In genomic region chr3:178699810-178700209, GRCh38 we compare ENCODE assay signal across 19 cellular contexts.
DNase-seq lines count a peak whose midpoint lies in the region; ATAC-seq, FAIRE-seq and TF ChIP-seq lines count a peak whose summit lies in the region.
"Had no signal": no experiment of that assay in that cellular context is flagged by ENCODE, and none has a peak within 500 bp of the region (broad histone marks: within the 10 kb centered on the region; RNA-seq: fewer than 3 reads in every experiment).

No MANE protein-coding gene starts in this region.

- no peak overlapping the region for H3K4me2 ChIP-seq in astrocyte (ENCODE audit: low read length)
- H3K4me2 ChIP-seq: neural progenitor cell had no signal

- no peaks in the 10 kb centered on the region for H3K79me2 ChIP-seq in astrocyte (ENCODE audit: insufficient read depth, low read length)

- peaks cover 3% of the 10 kb centered on the region for H3K4me1 Mint-ChIP-seq in astrocyte (ENCODE audit: low read depth, unreplicated experiment)
- H3K4me1 Mint-ChIP-seq: activated naive CD8-positive, alpha-beta T cell treated with anti-CD3 and anti-CD28 coated beads, Interleukin-2, amount 10 ng/mL, durations not matched to agents 7 days and 5 days; neural progenitor cell; stimulated activated memory B cell treated with anti-CD40 and anti-IgM and Interleukin-4, amounts not matched to agents 10 μg/mL and 1 μg/mL and 100 μg/mL, for 72 hours; T-helper 17 cell; WTC11 had no signal

- no peak overlapping the region for H3K27ac Mint-ChIP-seq in astrocyte (ENCODE audit: unreplicated experiment)
- H3K27ac Mint-ChIP-seq: activated naive CD8-positive, alpha-beta T cell treated with anti-CD3 and anti-CD28 coated beads, Interleukin-2, amount 10 ng/mL, durations not matched to agents 7 days and 5 days; activated T-cell treated with anti-CD3 and anti-CD28 coated beads, Interleukin-2, amount 50 U/mL, for 72 hours; neural progenitor cell; stimulated activated memory B cell treated with anti-CD40 and anti-IgM and Interleukin-4, amounts not matched to agents 10 μg/mL and 1 μg/mL and 100 μg/mL, for 72 hours; T-helper 17 cell; WTC11 had no signal

- peaks cover under 1% of the 10 kb centered on the region for H3K9me3 ChIP-seq in astrocyte (ENCODE audit: insufficient read depth, low read depth, low read length)

- H3K4me3 ChIP-seq in astrocyte (ENCODE audit: insufficient read depth, low read depth, low read length), result no peak overlapping the region
- H3K4me3 ChIP-seq: neural progenitor cell had no signal

- H2AFZ ChIP-seq in astrocyte (ENCODE audit: low read depth, low read length), result no peak overlapping the region
- H2AFZ ChIP-seq: neural progenitor cell had no signal

- H3K36me3 ChIP-seq in astrocyte (ENCODE audit: insufficient read depth, low read length), result no peaks in the 10 kb centered on the region
- H3K36me3 ChIP-seq: neural progenitor cell had no signal

- no peak overlapping the region for H3K27ac ChIP-seq in astrocyte (ENCODE audit: low read depth, low read length)
- H3K27ac ChIP-seq: neural progenitor cell had no signal

- no peaks in the 10 kb centered on the region for H3K36me3 Mint-ChIP-seq in astrocyte (ENCODE audit: low read depth, unreplicated experiment)
- H3K36me3 Mint-ChIP-seq: activated naive CD8-positive, alpha-beta T cell treated with anti-CD3 and anti-CD28 coated beads, Interleukin-2, amount 10 ng/mL, durations not matched to agents 7 days and 5 days; neural progenitor cell; stimulated activated memory B cell treated with anti-CD40 and anti-IgM and Interleukin-4, amounts not matched to agents 10 μg/mL and 1 μg/mL and 100 μg/mL, for 72 hours had no signal

- peaks cover 9% of the 10 kb centered on the region for H3K9me3 Mint-ChIP-seq in astrocyte (ENCODE audit: unreplicated experiment)

- DNase-seq in EL (peak; percentile 2), HCEC 1CT (peak; percentile 33), astrocyte (ENCODE audit: low read depth) (peak; percentile 0), midbrain (lab: John Stamatoyannopoulos, UW) (peak; percentile 41), KG1 (lab: John Stamatoyannopoulos, UW) (no peak), NCI-H2107 treated with DMSO at 0.1 percent for 48 hours (lab: John Stamatoyannopoulos, UW; ENCODE audit: unreplicated experiment) (no peak), DMS53 (lab: John Stamatoyannopoulos, UW) (no peak)
- DNase-seq: activated naive CD8-positive, alpha-beta T cell treated with anti-CD3 and anti-CD28 coated beads, Interleukin-2, amount 10 ng/mL, durations not matched to agents 7 days and 5 days; activated T-cell treated with anti-CD3 and anti-CD28 coated beads, Interleukin-2, amount 50 U/mL, for 72 hours; hippocampal formation; NK-92 treated with Interleukin-12 subunit alpha and Interleukin-12 subunit beta, amount 100 ng/mL, for 24 hours; stimulated activated CD4-positive, alpha-beta T cell treated with anti-CD3 and anti-CD28 coated beads, Interleukin-12 subunit alpha, Interleukin-12 subunit beta, amount 100 ng/mL, for 4 hours; T-helper 17 cell; trophoblast cell had no signal

- FAIRE-seq in astrocyte (lab: Jason Lieb, UNC), result no peak

- H3K27me3 ChIP-seq in astrocyte (ENCODE audit: insufficient read depth, low read length), result no peaks in the 10 kb centered on the region
- H3K27me3 ChIP-seq: neural progenitor cell had no signal

- no peak for ATAC-seq in HG03108 (IDR thresholded peaks at IDR 0.05; ENCODE audit: unreplicated experiment)
- ATAC-seq: activated T-cell treated with anti-CD3 and anti-CD28 coated beads, Interleukin-2, amount 50 U/mL, for 72 hours; Right ventricle myocardium inferior; stimulated activated memory B cell treated with anti-CD40 and anti-IgM and Interleukin-4, amounts not matched to agents 10 μg/mL and 1 μg/mL and 100 μg/mL, for 72 hours; T-helper 17 cell; WTC11 had no signal

- peaks cover 9% of the 10 kb centered on the region for H3K4me1 ChIP-seq in astrocyte (ENCODE audit: insufficient read depth, low read length)

- H3K4me3 Mint-ChIP-seq in astrocyte (ENCODE audit: unreplicated experiment), result no peak overlapping the region
- H3K4me3 Mint-ChIP-seq: activated naive CD8-positive, alpha-beta T cell treated with anti-CD3 and anti-CD28 coated beads, Interleukin-2, amount 10 ng/mL, durations not matched to agents 7 days and 5 days; activated T-cell treated with anti-CD3 and anti-CD28 coated beads, Interleukin-2, amount 50 U/mL, for 72 hours; neural progenitor cell; stimulated activated memory B cell treated with anti-CD40 and anti-IgM and Interleukin-4, amounts not matched to agents 10 μg/mL and 1 μg/mL and 100 μg/mL, for 72 hours; T-helper 17 cell; WTC11 had no signal

- H3K9ac ChIP-seq in astrocyte (ENCODE audit: low read length), result no peak overlapping the region
- H3K9ac ChIP-seq: neural progenitor cell had no signal

- TF ChIP-seq CTCF in astrocyte (IDR thresholded peaks at IDR 0.05; ENCODE audit: insufficient read depth, low read depth, low read length), result no peak

- H3K27me3 Mint-ChIP-seq in astrocyte (ENCODE audit: low read depth, unreplicated experiment), result no peaks in the 10 kb centered on the region
- H3K27me3 Mint-ChIP-seq: stimulated activated memory B cell treated with anti-CD40 and anti-IgM and Interleukin-4, amounts not matched to agents 10 μg/mL and 1 μg/mL and 100 μg/mL, for 72 hours; T-helper 17 cell had no signal

- H4K20me1 ChIP-seq in astrocyte (ENCODE audit: insufficient read depth, low read length), result no peaks in the 10 kb centered on the region

Comparison
In these comparisons a context has a peak if more than half of its experiments do, and no peak if none do; other contexts are left out.
1. DNase-seq: peak in EL (single experiment), HCEC 1CT (single experiment), astrocyte (single experiment) and midbrain (single experiment); none in KG1 (single experiment), NCI-H2107 treated with DMSO at 0.1 percent for 48 hours (single experiment) and DMS53 (single experiment).